ENCODE assay signal across 19 cellular contexts in genomic region chr16:84462296-84463210, GRCh38. TPM values are rescaled to one million over a fixed set of nuclear protein-coding genes. Genes with fewer than 3 reads are reported as not detected.
A peak's percentile ranks its signal among the peaks of the same experiment; 100 is the strongest.
DNase-seq lines count a peak whose midpoint lies in the region; ATAC-seq and TF ChIP-seq lines count a peak whose summit lies in the region.
"Had no signal": no experiment of that assay in that cellular context is flagged by ENCODE, and none has a peak within 500 bp of the region (broad histone marks: within the 10 kb centered on the region; RNA-seq: fewer than 3 reads in every experiment).

No MANE protein-coding gene starts in this region.

- H3K4me1 Mint-ChIP-seq in activated CD4-positive, alpha-beta memory T cell treated with anti-CD3 and anti-CD28 coated beads for 36 hours (ENCODE audit: low read depth): no peaks in the 10 kb centered on the region
- peaks cover 6% of the 10 kb centered on the region for H3K4me1 Mint-ChIP-seq in activated CD4-positive, alpha-beta memory T cell treated with anti-CD3 and anti-CD28 coated beads, Interleukin-2, amount 10 ng/mL, durations not matched to agents 7 days and 5 days
- H3K4me1 Mint-ChIP-seq in endodermal cell: no peaks in the 10 kb centered on the region

- no peaks in the 10 kb centered on the region for H4K20me1 ChIP-seq in PC-3 (ENCODE audit: low read length)

- POLR2A ChIA-PET in activated CD4-positive, alpha-beta memory T cell treated with anti-CD3 and anti-CD28 coated beads for 36 hours (lab: Charles Lee): no interaction called here
- POLR2A ChIA-PET in activated CD4-positive, alpha-beta memory T cell treated with anti-CD3 and anti-CD28 coated beads, Interleukin-2, amount 10 ng/mL, durations not matched to agents 7 days and 5 days (lab: Charles Lee): no interaction called here
- POLR2A ChIA-PET in PC-3 (lab: Charles Lee; ENCODE audit: unreplicated experiment): interaction anchor here (0.6 kb wide), 1 partner anchor 26 kb away, joined by 5 read pairs; no protein-coding TSS in a partner anchor

- DNase-seq in activated CD4-positive, alpha-beta memory T cell treated with anti-CD3 and anti-CD28 coated beads for 36 hours: peak; percentile 8
- no peak for DNase-seq in activated CD4-positive, alpha-beta memory T cell treated with anti-CD3 and anti-CD28 coated beads, Interleukin-2, amount 10 ng/mL, durations not matched to agents 7 days and 5 days
- DNase-seq in PC-3 (peak; percentile 44), endodermal cell (peak; percentile 21), sciatic nerve (ENCODE audit: low spot score) (peak; percentile 52), right lobe of liver (no peak)
- DNase-seq: activated CD4-positive, alpha-beta T cell treated with anti-CD3 and anti-CD28 coated beads for 48 hours; activated naive CD4-positive, alpha-beta T cell treated with anti-CD3 and anti-CD28 coated beads for 36 hours; BE2C; GOT3; left lung; NCI-H1436; NCI-H748 treated with DMSO at 0.1 percent for 48 hours; stimulated activated CD4-positive, alpha-beta T cell treated with anti-CD3 and anti-CD28 coated beads, Interleukin-1b, Interleukin-23, amount 100 ng/mL, for 48 hours; stimulated activated naive CD4-positive, alpha-beta T cell; trophoblast cell had no signal

- peaks cover 17% of the 10 kb centered on the region for H3K36me3 Mint-ChIP-seq in activated CD4-positive, alpha-beta memory T cell treated with anti-CD3 and anti-CD28 coated beads for 36 hours
- H3K36me3 Mint-ChIP-seq in activated CD4-positive, alpha-beta memory T cell treated with anti-CD3 and anti-CD28 coated beads, Interleukin-2, amount 10 ng/mL, durations not matched to agents 7 days and 5 days (ENCODE audit: low read depth): peaks cover 42% of the 10 kb centered on the region
- peaks cover 17% of the 10 kb centered on the region for H3K36me3 Mint-ChIP-seq in endodermal cell (ENCODE audit: low read depth)

- H3F3A ChIP-seq in PC-3 (ENCODE audit: low read length, unreplicated experiment): no peaks in the 10 kb centered on the region

- TF ChIP-seq CTCF in PC-3 (conservative IDR thresholded peaks at IDR 0.05; ENCODE audit: low read depth, low read length): no peak
- no peak for TF ChIP-seq CTCF in endodermal cell (conservative IDR thresholded peaks at IDR 0.05)
- no peak for TF ChIP-seq CTCF in right lobe of liver (IDR thresholded peaks at IDR 0.05)

- H3K9me2 ChIP-seq in PC-3 (replicated peaks; ENCODE audit: low read length): no peaks in the 10 kb centered on the region

- H3K9me3 ChIP-seq in PC-3 (ENCODE audit: low read length) (no peaks in the 10 kb centered on the region), endodermal cell (ENCODE audit: control insufficient read depth, low read length) (peaks cover 15% of the 10 kb centered on the region), right lobe of liver (no peaks in the 10 kb centered on the region)
- H3K9me3 ChIP-seq: BE2C had no signal

- ATAC-seq in PC-3 (peak; percentile 71), sciatic nerve (peak; percentile 16), right lobe of liver (no peak), GM21528 (IDR thresholded peaks at IDR 0.05; ENCODE audit: low FRiP score, unreplicated experiment) (no peak), GM18505 (IDR thresholded peaks at IDR 0.05; ENCODE audit: unreplicated experiment) (no peak)
- ATAC-seq: left lung had no signal

- TF ChIP-seq POLR2A in right lobe of liver (IDR thresholded peaks at IDR 0.05): no peak
- no peak for TF ChIP-seq POLR2A in GM18505 (IDR thresholded peaks at IDR 0.05; ENCODE audit: borderline replicate concordance, extremely low read depth, insufficient read depth, insufficient read length)

- peaks cover 2% of the 10 kb centered on the region for H3K36me3 ChIP-seq in PC-3 (ENCODE audit: low read depth, low read length)
- peaks cover 12% of the 10 kb centered on the region for H3K36me3 ChIP-seq in endodermal cell (ENCODE audit: control insufficient read depth, insufficient read depth, low read length)
- H3K36me3 ChIP-seq in right lobe of liver: no peaks in the 10 kb centered on the region
- H3K36me3 ChIP-seq: BE2C, ovary had no signal

- H3K27ac ChIP-seq in PC-3 (ENCODE audit: low read length): no peak overlapping the region
- H3K27ac ChIP-seq in endodermal cell (ENCODE audit: low read depth, low read length): no peak overlapping the region
- H3K27ac ChIP-seq in right lobe of liver: no peak overlapping the region
- H3K27ac ChIP-seq: left lung, ovary had no signal

- H3K4me2 ChIP-seq in PC-3 (ENCODE audit: low read length): no peak overlapping the region

- H3K4me3 ChIP-seq in PC-3 (ENCODE audit: low read length): no peak overlapping the region
- no peak overlapping the region for H3K4me3 ChIP-seq in endodermal cell (ENCODE audit: low read length)
- H3K4me3 ChIP-seq in right lobe of liver: no peak overlapping the region
- H3K4me3 ChIP-seq: left lung, ovary had no signal

- H3K4me3 Mint-ChIP-seq in activated CD4-positive, alpha-beta memory T cell treated with anti-CD3 and anti-CD28 coated beads for 36 hours: no peak overlapping the region
- H3K4me3 Mint-ChIP-seq in activated CD4-positive, alpha-beta memory T cell treated with anti-CD3 and anti-CD28 coated beads, Interleukin-2, amount 10 ng/mL, durations not matched to agents 7 days and 5 days: no peak overlapping the region
- no peak overlapping the region for H3K4me3 Mint-ChIP-seq in endodermal cell
- H3K4me3 Mint-ChIP-seq: activated naive CD4-positive, alpha-beta T cell treated with anti-CD3 and anti-CD28 coated beads for 36 hours had no signal

- H3K4me1 ChIP-seq in PC-3 (ENCODE audit: insufficient read depth, low read length) (peaks cover 8% of the 10 kb centered on the region; the same call in 1 of the 2 replicates), endodermal cell (ENCODE audit: control insufficient read depth, insufficient read depth, low read length) (no peaks in the 10 kb centered on the region), right lobe of liver (no peaks in the 10 kb centered on the region)
- H3K4me1 ChIP-seq: BE2C, left lung had no signal

- CTCF ChIA-PET in activated CD4-positive, alpha-beta memory T cell treated with anti-CD3 and anti-CD28 coated beads for 36 hours (lab: Charles Lee): no interaction called here
- CTCF ChIA-PET in activated CD4-positive, alpha-beta memory T cell treated with anti-CD3 and anti-CD28 coated beads, Interleukin-2, amount 10 ng/mL, durations not matched to agents 7 days and 5 days (lab: Charles Lee): no interaction called here
- CTCF ChIA-PET in PC-3 (lab: Charles Lee): no interaction called here

- no peak overlapping the region for H3K27ac Mint-ChIP-seq in activated CD4-positive, alpha-beta memory T cell treated with anti-CD3 and anti-CD28 coated beads for 36 hours
- H3K27ac Mint-ChIP-seq in activated CD4-positive, alpha-beta memory T cell treated with anti-CD3 and anti-CD28 coated beads, Interleukin-2, amount 10 ng/mL, durations not matched to agents 7 days and 5 days: no peak overlapping the region
- H3K27ac Mint-ChIP-seq in endodermal cell: no peak overlapping the region
- H3K27ac Mint-ChIP-seq: activated naive CD4-positive, alpha-beta T cell treated with anti-CD3 and anti-CD28 coated beads for 36 hours had no signal

- 94 to 96% methylated on average over 18 to 24 of the region's 24 CpGs for WGBS in endodermal cell (ENCODE audit: insufficient coverage in 1 of 2, insufficient read length in 1 of 2), 2 experiments
- WGBS in right lobe of liver (ENCODE audit: insufficient coverage, low coverage, low lambda C conversion rate, missing lambda C conversion rate): 80% methylated on average over 7 of the region's 24 CpGs

- no peaks in the 10 kb centered on the region for H3K27me3 ChIP-seq in PC-3 (ENCODE audit: low read length)
- H3K27me3 ChIP-seq in endodermal cell (ENCODE audit: control insufficient read depth, insufficient read depth, low read length, poor library complexity, severe bottlenecking): no peaks in the 10 kb centered on the region
- H3K27me3 ChIP-seq in right lobe of liver: no peaks in the 10 kb centered on the region
- H3K27me3 ChIP-seq: BE2C, left lung, ovary had no signal

- H3K27me3 Mint-ChIP-seq in activated CD4-positive, alpha-beta memory T cell treated with anti-CD3 and anti-CD28 coated beads for 36 hours: no peaks in the 10 kb centered on the region
- no peaks in the 10 kb centered on the region for H3K27me3 Mint-ChIP-seq in activated CD4-positive, alpha-beta memory T cell treated with anti-CD3 and anti-CD28 coated beads, Interleukin-2, amount 10 ng/mL, durations not matched to agents 7 days and 5 days
- no peaks in the 10 kb centered on the region for H3K27me3 Mint-ChIP-seq in endodermal cell (ENCODE audit: insufficient read depth)

- no peaks in the 10 kb centered on the region for H3K79me2 ChIP-seq in PC-3 (ENCODE audit: low read length)

- no peak overlapping the region for H3K9ac ChIP-seq in PC-3 (ENCODE audit: low read length)
- no peak overlapping the region for H3K9ac ChIP-seq in endodermal cell (ENCODE audit: extremely low read depth, low read length, poor library complexity, severe bottlenecking)

- H2AFZ ChIP-seq in PC-3 (ENCODE audit: low read length): no peak overlapping the region

- BruUV-seq in PC-3 (replicated peaks; lab: Mats Ljungman, UMichigan): no TSS peak

- intact Hi-C loops in activated CD4-positive, alpha-beta memory T cell treated with anti-CD3 and anti-CD28 coated beads for 36 hours (cut with micrococcal nuclease): no loop called here
- intact Hi-C loops in PC-3 (cut with micrococcal nuclease) (no loop called here), sciatic nerve (cut with DNase I) (no loop called here), right lobe of liver (cut with DNase I) (no loop called here)

- peaks cover 14% of the 10 kb centered on the region for H3K9me3 Mint-ChIP-seq in activated CD4-positive, alpha-beta memory T cell treated with anti-CD3 and anti-CD28 coated beads for 36 hours
- H3K9me3 Mint-ChIP-seq in activated CD4-positive, alpha-beta memory T cell treated with anti-CD3 and anti-CD28 coated beads, Interleukin-2, amount 10 ng/mL, durations not matched to agents 7 days and 5 days: peaks cover 11% of the 10 kb centered on the region
- H3K9me3 Mint-ChIP-seq in endodermal cell: peaks cover 16% of the 10 kb centered on the region

RNA-seq across cellular contexts. Expression of gene MEAK7, which starts 41.9 kb away (rescaled TPM):
- 10 to 100 TPM; 12.9 to 13.6 TPM for total RNA-seq in activated CD4-positive, alpha-beta memory T cell treated with anti-CD3 and anti-CD28 coated beads for 36 hours
- 10 to 100 TPM; 27.7 to 33.4 TPM for total RNA-seq in activated CD4-positive, alpha-beta memory T cell treated with anti-CD3 and anti-CD28 coated beads, Interleukin-2, amount 10 ng/mL, durations not matched to agents 7 days and 5 days
- total RNA-seq in PC-3 (2014; rRNA removed) (19.2 and 22.5 TPM in 2 replicates), endodermal cell (10 to 100 TPM; 30.3 to 34.9 TPM), sciatic nerve (21.8 TPM), right lobe of liver (1 to 10 TPM; 2.9 to 5.2 (median 3.4) TPM)
- polyA plus RNA-seq in endodermal cell (2013, experiment 1 of 2): 16.1 TPM
- 12.1 TPM for polyA plus RNA-seq in endodermal cell (2013, experiment 2 of 2)

Comparison
In these comparisons a context has a peak if more than half of its experiments do, and no peak if none do; other contexts are left out.
1. DNase-seq: peak in activated CD4-positive, alpha-beta memory T cell treated with anti-CD3 and anti-CD28 coated beads for 36 hours (single experiment), PC-3 (single experiment), endodermal cell (single experiment) and sciatic nerve (single experiment); none in activated CD4-positive, alpha-beta memory T cell treated with anti-CD3 and anti-CD28 coated beads, Interleukin-2, amount 10 ng/mL, durations not matched to agents 7 days and 5 days (single experiment) and right lobe of liver (0 of 3).
2. ATAC-seq: peak in PC-3 (single experiment) and sciatic nerve (single experiment); none in right lobe of liver (0 of 4), GM21528 (single experiment) and GM18505 (single experiment).